In genomic region chr10:43491855-43492254, GRCh38 we compare ENCODE assay signal across 39 cellular contexts.
"Had no signal": no experiment of that assay in that cellular context is flagged by ENCODE, and none has a peak within 500 bp of the region (broad histone marks: within the 10 kb centered on the region; RNA-seq: fewer than 3 reads in every experiment).

No MANE protein-coding gene starts in this region.

- H3K4me3 Mint-ChIP-seq: activated CD4-positive, alpha-beta memory T cell treated with anti-CD3 and anti-CD28 coated beads, Interleukin-2, amount 10 ng/mL, durations not matched to agents 7 days and 5 days; activated CD4-positive, alpha-beta T cell treated with anti-CD3 and anti-CD28 coated beads for 36 hours; activated CD4-positive, alpha-beta T cell treated with anti-CD3 and anti-CD28 coated beads, Interleukin-2, amount 10 ng/mL, durations not matched to agents 7 days and 5 days; activated CD8-positive, alpha-beta memory T cell treated with anti-CD3 and anti-CD28 coated beads, Interleukin-2, amount 10 ng/mL, durations not matched to agents 7 days and 5 days; activated CD8-positive, alpha-beta T cell treated with anti-CD3 and anti-CD28 coated beads, Interleukin-2, amount 10 ng/mL, durations not matched to agents 7 days and 5 days; activated naive CD4-positive, alpha-beta T cell treated with anti-CD3 and anti-CD28 coated beads, Interleukin-2, amount 10 ng/mL, durations not matched to agents 7 days and 5 days; activated naive CD4-positive, alpha-beta T cell treated with anti-CD3 and anti-CD28 coated beads, Interleukin-2, amount 50 U/mL, for 24 hours; activated naive CD8-positive, alpha-beta T cell; activated naive CD8-positive, alpha-beta T cell treated with anti-CD3 and anti-CD28 coated beads, Interleukin-2, amount 10 ng/mL, durations not matched to agents 7 days and 5 days; activated naive CD8-positive, alpha-beta T cell treated with anti-CD3 and anti-CD28 coated beads, Interleukin-2, amount 50 U/mL, for 24 hours; activated T-cell treated with anti-CD3 and anti-CD28 coated beads, Interleukin-2, amount 50 U/mL, for 24 hours; brain; T-helper 1 cell treated with Interleukin-12 subunit alpha and Interleukin-12 subunit beta and Interleukin-4 antibody, amounts not matched to agents 30 μg/mL and 1 μg/mL, for 36 hours; T-helper 2 cell treated with Interferon-gamma antibody and Interleukin-4, amounts not matched to agents 5 μg/mL and 100 μg/mL, for 36 hours; WTC11 had no signal

- DNase-seq: activated CD4-positive, alpha-beta memory T cell treated with anti-CD3 and anti-CD28 coated beads, Interleukin-2, amount 10 ng/mL, durations not matched to agents 7 days and 5 days; activated CD4-positive, alpha-beta T cell treated with anti-CD3 and anti-CD28 coated beads for 1 hour; activated CD4-positive, alpha-beta T cell treated with anti-CD3 and anti-CD28 coated beads for 36 hours; activated CD4-positive, alpha-beta T cell treated with anti-CD3 and anti-CD28 coated beads for 48 hours; activated CD4-positive, alpha-beta T cell treated with anti-CD3 and anti-CD28 coated beads, Interleukin-2, amount 10 ng/mL, durations not matched to agents 7 days and 5 days; activated CD4-positive, alpha-beta T cell treated with anti-CD3 and anti-CD28 coated beads, Interleukin-2, amount 50 U/mL, for 48 hours; activated CD4-positive, CD25-positive, alpha-beta regulatory T cell; activated CD8-positive, alpha-beta memory T cell treated with anti-CD3 and anti-CD28 coated beads for 24 hours; activated CD8-positive, alpha-beta memory T cell treated with anti-CD3 and anti-CD28 coated beads, Interleukin-2, amount 10 ng/mL, durations not matched to agents 7 days and 5 days; activated CD8-positive, alpha-beta memory T cell treated with anti-CD3 and anti-CD28 coated beads, Interleukin-2, amount 50 U/mL, for 48 hours; activated CD8-positive, alpha-beta T cell treated with anti-CD3 and anti-CD28 coated beads, Interleukin-2, amount 10 ng/mL, durations not matched to agents 7 days and 5 days; activated effector memory CD4-positive, alpha-beta T cell treated with Interleukin-2 at 50 U/mL for 16 hours; activated gamma-delta T cell; activated naive CD4-positive, alpha-beta T cell treated with anti-CD3 and anti-CD28 coated beads, Interleukin-2, amount 10 ng/mL, durations not matched to agents 7 days and 5 days; activated naive CD4-positive, alpha-beta T cell treated with Interleukin-2 at 50 U/mL for 16 hours; activated naive CD8-positive, alpha-beta T cell treated with anti-CD3 and anti-CD28 coated beads, Interleukin-2, amount 10 ng/mL, durations not matched to agents 7 days and 5 days; activated naive CD8-positive, alpha-beta T cell treated with anti-CD3 and anti-CD28 coated beads, Interleukin-2, amount 50 U/mL, for 24 hours; activated T-cell treated with anti-CD3 and anti-CD28 coated beads, Interleukin-2, amount 50 U/mL, for 24 hours; activated T-cell treated with anti-CD3 and anti-CD28 coated beads, Interleukin-2, amount 50 U/mL, for 48 hours; amygdala; anterior cingulate cortex; caudate nucleus; SW 1271; T-helper 1 cell; T-helper 2 cell; T-helper 9 cell; WERI-Rb-1 had no signal

- H3K36me3 Mint-ChIP-seq: activated CD8-positive, alpha-beta memory T cell treated with anti-CD3 and anti-CD28 coated beads, Interleukin-2, amount 10 ng/mL, durations not matched to agents 7 days and 5 days; activated naive CD4-positive, alpha-beta T cell treated with anti-CD3 and anti-CD28 coated beads, Interleukin-2, amount 10 ng/mL, durations not matched to agents 7 days and 5 days; activated naive CD8-positive, alpha-beta T cell treated with anti-CD3 and anti-CD28 coated beads, Interleukin-2, amount 10 ng/mL, durations not matched to agents 7 days and 5 days; brain; WTC11 had no signal

- H3K4me1 Mint-ChIP-seq: activated CD4-positive, alpha-beta memory T cell treated with anti-CD3 and anti-CD28 coated beads, Interleukin-2, amount 10 ng/mL, durations not matched to agents 7 days and 5 days; activated CD4-positive, alpha-beta T cell treated with anti-CD3 and anti-CD28 coated beads for 36 hours; activated CD4-positive, alpha-beta T cell treated with anti-CD3 and anti-CD28 coated beads, Interleukin-2, amount 10 ng/mL, durations not matched to agents 7 days and 5 days; activated CD8-positive, alpha-beta memory T cell treated with anti-CD3 and anti-CD28 coated beads, Interleukin-2, amount 10 ng/mL, durations not matched to agents 7 days and 5 days; activated naive CD4-positive, alpha-beta T cell treated with anti-CD3 and anti-CD28 coated beads, Interleukin-2, amount 10 ng/mL, durations not matched to agents 7 days and 5 days; activated naive CD4-positive, alpha-beta T cell treated with anti-CD3 and anti-CD28 coated beads, Interleukin-2, amount 50 U/mL, for 24 hours; activated naive CD8-positive, alpha-beta T cell treated with anti-CD3 and anti-CD28 coated beads, Interleukin-2, amount 10 ng/mL, durations not matched to agents 7 days and 5 days; activated naive CD8-positive, alpha-beta T cell treated with anti-CD3 and anti-CD28 coated beads, Interleukin-2, amount 50 U/mL, for 24 hours; brain; WTC11 had no signal

- H3K9me3 Mint-ChIP-seq: activated naive CD4-positive, alpha-beta T cell treated with anti-CD3 and anti-CD28 coated beads, Interleukin-2, amount 50 U/mL, for 24 hours had no signal

- ATAC-seq: activated CD4-positive, alpha-beta T cell treated with anti-CD3 and anti-CD28 coated beads for 36 hours; activated CD4-positive, CD25-positive, alpha-beta regulatory T cell treated with anti-CD3 and anti-CD28 coated beads, Interleukin-2, amount 50 U/mL, for 24 hours; activated CD8-positive, alpha-beta memory T cell treated with anti-CD3 and anti-CD28 coated beads, Interleukin-2, amount 10 ng/mL, durations not matched to agents 7 days and 5 days; activated CD8-positive, alpha-beta T cell treated with anti-CD3 and anti-CD28 coated beads, Interleukin-2, amount 10 ng/mL, durations not matched to agents 7 days and 5 days; activated naive CD8-positive, alpha-beta T cell treated with anti-CD3 and anti-CD28 coated beads, Interleukin-2, amount 50 U/mL, for 24 hours; WTC11 had no signal

- H3K27me3 Mint-ChIP-seq: activated CD4-positive, alpha-beta memory T cell treated with anti-CD3 and anti-CD28 coated beads, Interleukin-2, amount 10 ng/mL, durations not matched to agents 7 days and 5 days; activated CD4-positive, alpha-beta T cell treated with anti-CD3 and anti-CD28 coated beads for 36 hours; activated CD4-positive, alpha-beta T cell treated with anti-CD3 and anti-CD28 coated beads, Interleukin-2, amount 10 ng/mL, durations not matched to agents 7 days and 5 days; activated CD8-positive, alpha-beta memory T cell treated with anti-CD3 and anti-CD28 coated beads, Interleukin-2, amount 10 ng/mL, durations not matched to agents 7 days and 5 days; activated naive CD4-positive, alpha-beta T cell treated with anti-CD3 and anti-CD28 coated beads, Interleukin-2, amount 10 ng/mL, durations not matched to agents 7 days and 5 days; activated naive CD4-positive, alpha-beta T cell treated with anti-CD3 and anti-CD28 coated beads, Interleukin-2, amount 50 U/mL, for 24 hours; activated naive CD8-positive, alpha-beta T cell; activated naive CD8-positive, alpha-beta T cell treated with anti-CD3 and anti-CD28 coated beads, Interleukin-2, amount 10 ng/mL, durations not matched to agents 7 days and 5 days; activated naive CD8-positive, alpha-beta T cell treated with anti-CD3 and anti-CD28 coated beads, Interleukin-2, amount 50 U/mL, for 24 hours had no signal

- H3K36me3 ChIP-seq: ascending aorta, cardiac muscle cell, WERI-Rb-1 had no signal

- H3K4me3 ChIP-seq: ascending aorta, cardiac muscle cell had no signal

- H3K4me1 ChIP-seq: ascending aorta had no signal

- H3K27me3 ChIP-seq: ascending aorta, cardiac muscle cell had no signal

- H3K27ac Mint-ChIP-seq: activated CD4-positive, alpha-beta memory T cell treated with anti-CD3 and anti-CD28 coated beads, Interleukin-2, amount 10 ng/mL, durations not matched to agents 7 days and 5 days; activated CD4-positive, alpha-beta T cell treated with anti-CD3 and anti-CD28 coated beads for 36 hours; activated CD4-positive, alpha-beta T cell treated with anti-CD3 and anti-CD28 coated beads, Interleukin-2, amount 10 ng/mL, durations not matched to agents 7 days and 5 days; activated CD8-positive, alpha-beta memory T cell treated with anti-CD3 and anti-CD28 coated beads, Interleukin-2, amount 10 ng/mL, durations not matched to agents 7 days and 5 days; activated CD8-positive, alpha-beta T cell treated with anti-CD3 and anti-CD28 coated beads, Interleukin-2, amount 10 ng/mL, durations not matched to agents 7 days and 5 days; activated naive CD4-positive, alpha-beta T cell treated with anti-CD3 and anti-CD28 coated beads, Interleukin-2, amount 10 ng/mL, durations not matched to agents 7 days and 5 days; activated naive CD4-positive, alpha-beta T cell treated with anti-CD3 and anti-CD28 coated beads, Interleukin-2, amount 50 U/mL, for 24 hours; activated naive CD8-positive, alpha-beta T cell; activated naive CD8-positive, alpha-beta T cell treated with anti-CD3 and anti-CD28 coated beads, Interleukin-2, amount 10 ng/mL, durations not matched to agents 7 days and 5 days; activated naive CD8-positive, alpha-beta T cell treated with anti-CD3 and anti-CD28 coated beads, Interleukin-2, amount 50 U/mL, for 24 hours; activated T-cell treated with anti-CD3 and anti-CD28 coated beads, Interleukin-2, amount 50 U/mL, for 24 hours; activated T-helper 2 cell treated with anti-CD3 and anti-CD28 coated beads, Interferon-gamma antibody, Interleukin-2, Interleukin-4, amounts not matched to agents 10 μg/mL and 5 μg/mL and 100 μg/mL, durations not matched to agents 14 hours and 24 hours and 36 hours; brain; T-helper 1 cell treated with Interleukin-12 subunit alpha and Interleukin-12 subunit beta and Interleukin-4 antibody, amounts not matched to agents 30 μg/mL and 1 μg/mL, for 36 hours; T-helper 2 cell treated with Interferon-gamma antibody and Interleukin-4, amounts not matched to agents 5 μg/mL and 100 μg/mL, for 36 hours; WTC11 had no signal

- H3K27ac ChIP-seq: ascending aorta, cardiac muscle cell, WERI-Rb-1 had no signal

- FAIRE-seq: bronchial epithelial cell, TTC549 had no signal
